ENCODE assay signal across 8 cellular contexts in the genomic region with DNA sequence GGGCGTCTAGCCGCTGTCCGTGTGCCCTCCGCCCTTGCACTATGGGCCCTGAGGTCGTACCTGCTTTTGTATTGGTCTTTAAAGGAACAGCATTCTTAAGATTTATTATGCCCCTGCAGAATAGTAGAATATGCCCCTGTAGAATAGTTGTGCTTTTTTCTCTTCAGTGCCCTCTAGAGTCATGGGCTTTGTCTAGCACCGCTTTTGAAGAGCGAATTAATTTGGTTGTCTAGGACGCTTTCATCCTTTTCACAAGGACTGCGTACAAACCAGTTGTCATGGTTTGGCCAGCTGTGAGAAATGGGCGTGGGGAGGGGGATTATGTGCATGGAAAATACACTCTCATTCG. TPM values are rescaled to one million over a fixed set of nuclear protein-coding genes. Genes with fewer than 3 reads are reported as not detected.
A peak's percentile ranks its signal among the peaks of the same experiment; 100 is the strongest.
DNase-seq lines count a peak whose midpoint lies in the region; ATAC-seq and TF ChIP-seq lines count a peak whose summit lies in the region.

No MANE protein-coding gene starts in this region.

- H3K4me3 Mint-ChIP-seq in chondrocyte (ENCODE audit: unreplicated experiment), result peak overlapping the region; percentile 100
- H3K4me3 Mint-ChIP-seq in stimulated activated memory B cell treated with anti-CD40 and anti-IgM and Interleukin-4, amounts not matched to agents 10 μg/mL and 1 μg/mL and 100 μg/mL, for 72 hours, result peak overlapping the region; percentile 100

- H3K27ac Mint-ChIP-seq in chondrocyte (ENCODE audit: unreplicated experiment), result peak overlapping the region; percentile 100
- H3K27ac Mint-ChIP-seq in stimulated activated memory B cell treated with anti-CD40 and anti-IgM and Interleukin-4, amounts not matched to agents 10 μg/mL and 1 μg/mL and 100 μg/mL, for 72 hours, result peak overlapping the region; percentile 100

- no peak for DNase-seq in activated CD4-positive, CD25-positive, alpha-beta regulatory T cell treated with anti-CD3 and anti-CD28 coated beads, Interleukin-2, amount 50 U/mL, for 72 hours
- peak; percentile 66 for DNase-seq in NCI-H146 (lab: John Stamatoyannopoulos, UW)
- DNase-seq in SW 1271 (lab: John Stamatoyannopoulos, UW), result peak; percentile 47 to 65
- no peak for DNase-seq in chondrocyte (ENCODE audit: low spot score)
- DNase-seq in kidney tubule cell (ENCODE audit: low spot score), result peak; percentile 72

- H3K36me3 Mint-ChIP-seq in chondrocyte (ENCODE audit: low read depth), result peaks cover 44% of the 10 kb centered on the region
- peaks cover 58% of the 10 kb centered on the region for H3K36me3 Mint-ChIP-seq in stimulated activated memory B cell treated with anti-CD40 and anti-IgM and Interleukin-4, amounts not matched to agents 10 μg/mL and 1 μg/mL and 100 μg/mL, for 72 hours

- peak; percentile 18 to 19 for ATAC-seq in activated CD4-positive, CD25-positive, alpha-beta regulatory T cell treated with anti-CD3 and anti-CD28 coated beads, Interleukin-2, amount 50 U/mL, for 24 hours
- peak; percentile 7 for ATAC-seq in HG02840 (IDR thresholded peaks at IDR 0.05; ENCODE audit: low FRiP score, unreplicated experiment)
- ATAC-seq in stimulated activated memory B cell treated with anti-CD40 and anti-IgM and Interleukin-4, amounts not matched to agents 10 μg/mL and 1 μg/mL and 100 μg/mL, for 72 hours, result peak; percentile 42

- no peaks in the 10 kb centered on the region for H3K27me3 Mint-ChIP-seq in chondrocyte (ENCODE audit: low read depth)
- no peaks in the 10 kb centered on the region for H3K27me3 Mint-ChIP-seq in stimulated activated memory B cell treated with anti-CD40 and anti-IgM and Interleukin-4, amounts not matched to agents 10 μg/mL and 1 μg/mL and 100 μg/mL, for 72 hours

- H3K4me1 Mint-ChIP-seq in chondrocyte (ENCODE audit: low read depth), result peaks cover 40% of the 10 kb centered on the region
- peaks cover 31% of the 10 kb centered on the region for H3K4me1 Mint-ChIP-seq in stimulated activated memory B cell treated with anti-CD40 and anti-IgM and Interleukin-4, amounts not matched to agents 10 μg/mL and 1 μg/mL and 100 μg/mL, for 72 hours

- TF ChIP-seq CTCF in chondrocyte (IDR thresholded peaks at IDR 0.05), result peak; percentile 80

- H3K9me3 Mint-ChIP-seq in chondrocyte (ENCODE audit: low read depth), result no peaks in the 10 kb centered on the region
- H3K9me3 Mint-ChIP-seq in stimulated activated memory B cell treated with anti-CD40 and anti-IgM and Interleukin-4, amounts not matched to agents 10 μg/mL and 1 μg/mL and 100 μg/mL, for 72 hours, result no peaks in the 10 kb centered on the region

RNA-seq across cellular contexts. Expression of a gene that starts 0.6 kb away (rescaled TPM):
- total RNA-seq in chondrocyte, result 29.2 to 34.0 TPM (median 29.6 TPM) in 3 replicates

RNA-seq across cellular contexts. Expression of a gene that starts 1.3 kb away (rescaled TPM):
- total RNA-seq in chondrocyte, result 582 to 747 TPM (median 611 TPM) in 3 replicates

RNA-seq across cellular contexts. Expression of a gene that starts 10.5 kb away (rescaled TPM):
- 10.3 to 13.1 TPM (median 11.7 TPM) in 3 replicates for total RNA-seq in chondrocyte

RNA-seq across cellular contexts. Expression of a gene that starts 58.5 kb away (rescaled TPM):
- not detected in 3 replicates for total RNA-seq in chondrocyte

Comparison
In these comparisons a context has a peak if more than half of its experiments do, and no peak if none do; other contexts are left out.
1. DNase-seq: peak in NCI-H146 (single experiment), SW 1271 (2 of 2) and kidney tubule cell (single experiment); none in activated CD4-positive, CD25-positive, alpha-beta regulatory T cell treated with anti-CD3 and anti-CD28 coated beads, Interleukin-2, amount 50 U/mL, for 72 hours (single experiment) and chondrocyte (single experiment).
2. Peak in every context shown above with its lines, with median percentiles within 50 percentile points of each other: ATAC-seq.